In genomic region chr4:185145572-185145971, GRCh38 we compare ENCODE assay signal across 18 cellular contexts. TPM values are rescaled to one million over a fixed set of nuclear protein-coding genes. Genes with fewer than 3 reads are reported as not detected.
DNase-seq lines count a peak whose midpoint lies in the region; ATAC-seq and TF ChIP-seq lines count a peak whose summit lies in the region.
"Had no signal": no experiment of that assay in that cellular context is flagged by ENCODE, and none has a peak within 500 bp of the region (broad histone marks: within the 10 kb centered on the region; RNA-seq: fewer than 3 reads in every experiment).

No MANE protein-coding gene starts in this region.

- DNase-seq in Calu3 (no peak), chondrocyte (ENCODE audit: low spot score) (no peak), right cardiac atrium (peak; percentile 61 to 79 (median 71)), putamen (ENCODE audit: low spot score) (peak; percentile 15), superior temporal gyrus (ENCODE audit: extremely low spot score) (no peak), UCSD-AML1 (lab: John Stamatoyannopoulos, UW; ENCODE audit: unreplicated experiment) (no peak), T-helper 2 cell (no peak)
- no peak for DNase-seq in activated CD8-positive, alpha-beta memory T cell treated with anti-CD3 and anti-CD28 coated beads for 24 hours
- DNase-seq: amniotic stem cell; MV-4-11; NCI-H2081; NCI-H526; PC-9; stimulated activated naive CD4-positive, alpha-beta T cell; WERI-Rb-1 had no signal

- H3K36me3 Mint-ChIP-seq in Calu3 (ENCODE audit: insufficient read depth, unreplicated experiment) (peaks cover 34% of the 10 kb centered on the region), chondrocyte (ENCODE audit: low read depth) (peaks cover 1% of the 10 kb centered on the region)

- H3K27me3 Mint-ChIP-seq in Calu3 (ENCODE audit: unreplicated experiment), result no peaks in the 10 kb centered on the region
- H3K27me3 Mint-ChIP-seq in chondrocyte (ENCODE audit: low read depth), result no peaks in the 10 kb centered on the region
- H3K27me3 Mint-ChIP-seq: IgD-negative memory B cell had no signal

- TF ChIP-seq CTCF in Calu3 (IDR thresholded peaks at IDR 0.05; ENCODE audit: unreplicated experiment) (no peak), chondrocyte (IDR thresholded peaks at IDR 0.05) (no peak)

- peak overlapping the region; percentile 74 for H3K27ac ChIP-seq in right cardiac atrium (ENCODE audit: low read length)
- H3K27ac ChIP-seq: hepatocyte, PC-9, WERI-Rb-1 had no signal

- H3K4me1 ChIP-seq in right cardiac atrium (ENCODE audit: control insufficient read depth, insufficient read depth, low read length), result no peaks in the 10 kb centered on the region

- H3K9me3 Mint-ChIP-seq in Calu3 (ENCODE audit: low read depth, unreplicated experiment) (no peaks in the 10 kb centered on the region), chondrocyte (ENCODE audit: low read depth) (no peaks in the 10 kb centered on the region)
- H3K9me3 Mint-ChIP-seq: activated T-helper 17 cell treated with anti-CD3 and anti-CD28 coated beads, Interleukin-2, amount 50 U/mL, for 72 hours; IgD-negative memory B cell had no signal

- intact Hi-C loops in Calu3 (cut with micrococcal nuclease; ENCODE audit: unreplicated experiment), result no loop called here
- intact Hi-C loops in right cardiac atrium (cut with DNase I), result no loop called here

- ATAC-seq in right cardiac atrium, result peak; percentile 7 to 20
- ATAC-seq: activated T-helper 17 cell treated with anti-CD3 and anti-CD28 coated beads, Interleukin-2, amount 50 U/mL, for 72 hours had no signal

- WGBS in right cardiac atrium, result 49% methylated on average over 13 of the region's 13 CpGs

- CTCF ChIA-PET in Calu3 (lab: Charles Lee), result no interaction called here

- H3K4me3 ChIP-seq in right cardiac atrium (ENCODE audit: low read length), result peak overlapping the region; percentile 53
- H3K4me3 ChIP-seq: hepatocyte, PC-9 had no signal

- no peak overlapping the region for H3K27ac Mint-ChIP-seq in Calu3 (ENCODE audit: unreplicated experiment)
- H3K27ac Mint-ChIP-seq in chondrocyte (ENCODE audit: unreplicated experiment), result no peak overlapping the region
- H3K27ac Mint-ChIP-seq: activated T-helper 17 cell treated with anti-CD3 and anti-CD28 coated beads, Interleukin-2, amount 50 U/mL, for 72 hours had no signal

- H3K4me3 Mint-ChIP-seq in Calu3 (ENCODE audit: low read depth, unreplicated experiment) (no peak overlapping the region), chondrocyte (ENCODE audit: unreplicated experiment) (peak overlapping the region; percentile 73)
- H3K4me3 Mint-ChIP-seq: activated T-helper 17 cell treated with anti-CD3 and anti-CD28 coated beads, Interleukin-2, amount 50 U/mL, for 72 hours had no signal

- no peaks in the 10 kb centered on the region for H3K27me3 ChIP-seq in right cardiac atrium (ENCODE audit: control insufficient read depth, insufficient read depth)
- H3K27me3 ChIP-seq: hepatocyte had no signal

- TSS peak; percentile 21 for BruUV-seq in Calu3 (replicated peaks; lab: Mats Ljungman, UMichigan)

- peaks cover 7% of the 10 kb centered on the region for H3K4me1 Mint-ChIP-seq in Calu3 (ENCODE audit: low read depth, unreplicated experiment)
- peaks cover 38% of the 10 kb centered on the region for H3K4me1 Mint-ChIP-seq in chondrocyte (ENCODE audit: low read depth)

- no peaks in the 10 kb centered on the region for H3K9me3 ChIP-seq in right cardiac atrium (ENCODE audit: control insufficient read depth, low read length)

RNA-seq across cellular contexts. Expression of gene SLC25A4, which starts 2.5 kb away (rescaled TPM):
- total RNA-seq in Calu3 (2022), result 15.2 and 17.8 TPM in 2 replicates
- 48.9 to 61.5 TPM (median 61.0 TPM) in 3 replicates for total RNA-seq in chondrocyte
- 1,000 to 10,000 TPM; 1,429 to 1,493 (median 1,458) TPM for total RNA-seq in right cardiac atrium
- polyA plus RNA-seq in right cardiac atrium, result 1,464 TPM

RNA-seq across cellular contexts. Expression of gene CFAP97, which starts 58.2 kb away (rescaled TPM):
- total RNA-seq in Calu3 (2022) (36.9 and 38.4 TPM in 2 replicates), chondrocyte (48.5 to 53.1 TPM (median 50.1 TPM) in 3 replicates), right cardiac atrium (10 to 100 TPM; 16.4 to 26.9 (median 18.4) TPM)
- 4.1 TPM for polyA plus RNA-seq in right cardiac atrium

Comparison
In these comparisons a context has a peak if more than half of its experiments do, and no peak if none do; other contexts are left out.
1. DNase-seq: peak in right cardiac atrium (3 of 3) and putamen (single experiment); none in Calu3 (single experiment), chondrocyte (single experiment), superior temporal gyrus (single experiment), UCSD-AML1 (single experiment), activated CD8-positive, alpha-beta memory T cell treated with anti-CD3 and anti-CD28 coated beads for 24 hours (single experiment) and T-helper 2 cell (0 of 5).
2. RNA of gene SLC25A4, which starts 2.5 kb away (total RNA-seq): 1,429 to 1,493 TPM in right cardiac atrium; 48.9 to 61.5 TPM in chondrocyte and 15.2 to 17.8 TPM in Calu3; every median in the first group is over 10 times any median in the second.